In genomic region chr18:78725426-78725825, GRCh38 we compare ENCODE assay signal across 23 cellular contexts.
"Had no signal": no experiment of that assay in that cellular context is flagged by ENCODE, and none has a peak within 500 bp of the region (broad histone marks: within the 10 kb centered on the region; RNA-seq: fewer than 3 reads in every experiment).

No MANE protein-coding gene starts in this region.

- H3K9me3 ChIP-seq: MG63 had no signal

- H3K4me3 ChIP-seq: MG63, SK-N-MC had no signal

- H3K27me3 ChIP-seq: MG63 had no signal

- ATAC-seq: Panc1, Right ventricle myocardium inferior, T-cell had no signal

- DNase-seq: activated CD4-positive, alpha-beta memory T cell treated with anti-CD3 and anti-CD28 coated beads for 36 hours; activated CD4-positive, alpha-beta T cell treated with anti-CD3 and anti-CD28 coated beads, Interleukin-2, amount 10 ng/mL, durations not matched to agents 7 days and 5 days; activated CD4-positive, CD25-positive, alpha-beta regulatory T cell; activated naive CD4-positive, alpha-beta T cell treated with Interleukin-2 at 50 U/mL for 16 hours; amygdala; MG63; MV-4-11; NCI-H1092 treated with DMSO at 0.1 percent for 48 hours; NCI-H1417 treated with DMSO at 0.1 percent for 48 hours; NCI-H1694 treated with DMSO at 0.1 percent for 48 hours; NCI-H2029 treated with DMSO at 0.1 percent for 48 hours; NCI-H345; NCI-H510A; NCI-H526 treated with DMSO at 0.1 percent for 48 hours; NCI-H82; OCI-M1; RPMI8226; T-cell; T-helper 2 cell; T1000 had no signal

- H3K27ac ChIP-seq: SK-N-MC had no signal

- H3K36me3 ChIP-seq: MG63 had no signal
